1 cellular context compared by ENCODE assay signal in the genomic region with DNA sequence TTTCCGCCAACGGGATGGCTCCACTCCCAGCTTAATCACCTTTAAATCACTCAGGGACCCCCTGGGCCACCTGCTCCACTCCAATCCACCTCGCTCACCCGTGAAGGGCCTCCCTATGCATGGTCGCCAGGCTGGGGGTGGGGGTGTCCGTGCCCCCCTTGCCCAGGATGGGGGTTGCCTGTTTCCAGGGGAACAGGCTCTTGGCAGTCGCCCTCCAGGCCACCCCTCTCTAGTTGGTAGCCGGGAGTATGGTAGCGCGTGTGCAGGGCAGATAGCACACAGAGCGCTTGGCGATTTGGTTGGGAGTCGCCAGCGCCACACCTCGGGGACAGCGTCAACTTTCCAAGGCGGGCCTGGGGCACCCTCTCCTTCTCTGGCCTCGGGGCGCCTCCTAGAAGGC.
TF ChIP-seq lines count a peak whose summit lies in the region.

No MANE protein-coding gene starts in this region.

TF ChIP-seq in HepG2, 621 proteins besides CTCF, POLR2A, EP300 and RAD21 (continued from another document):
- TF ChIP-seq, protein P1, sequence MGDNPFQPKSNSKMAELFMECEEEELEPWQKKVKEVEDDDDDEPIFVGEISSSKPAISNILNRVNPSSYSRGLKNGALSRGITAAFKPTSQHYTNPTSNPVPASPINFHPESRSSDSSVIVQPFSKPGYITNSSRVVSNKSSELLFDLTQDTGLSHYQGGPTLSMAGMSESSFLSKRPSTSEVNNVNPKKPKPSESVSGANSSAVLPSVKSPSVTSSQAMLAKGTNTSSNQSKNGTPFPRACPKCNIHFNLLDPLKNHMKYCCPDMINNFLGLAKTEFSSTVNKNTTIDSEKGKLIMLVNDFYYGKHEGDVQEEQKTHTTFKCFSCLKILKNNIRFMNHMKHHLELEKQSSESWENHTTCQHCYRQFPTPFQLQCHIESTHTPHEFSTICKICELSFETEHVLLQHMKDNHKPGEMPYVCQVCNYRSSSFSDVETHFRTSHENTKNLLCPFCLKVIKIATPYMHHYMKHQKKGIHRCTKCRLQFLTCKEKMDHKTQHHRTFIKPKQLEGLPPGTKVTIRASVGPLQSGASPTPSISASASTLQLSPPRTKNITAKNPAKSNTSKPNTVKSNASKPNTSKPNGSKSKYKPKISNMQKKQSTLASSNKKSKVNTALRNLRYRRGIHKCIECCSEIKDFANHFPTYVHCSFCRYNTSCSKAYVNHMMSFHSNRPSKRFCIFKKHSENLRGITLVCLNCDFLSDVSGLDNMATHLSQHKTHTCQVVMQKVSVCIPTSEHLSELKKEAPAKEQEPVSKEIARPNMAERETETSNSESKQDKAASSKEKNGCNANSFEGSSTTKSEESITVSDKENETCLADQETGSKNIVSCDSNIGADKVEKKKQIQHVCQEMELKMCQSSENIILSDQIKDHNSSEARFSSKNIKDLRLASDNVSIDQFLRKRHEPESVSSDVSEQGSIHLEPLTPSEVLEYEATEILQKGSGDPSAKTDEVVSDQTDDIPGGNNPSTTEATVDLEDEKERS (CRISPR knock-in tag; IDR thresholded peaks at IDR 0.05), result no peak
